In the genomic region with DNA sequence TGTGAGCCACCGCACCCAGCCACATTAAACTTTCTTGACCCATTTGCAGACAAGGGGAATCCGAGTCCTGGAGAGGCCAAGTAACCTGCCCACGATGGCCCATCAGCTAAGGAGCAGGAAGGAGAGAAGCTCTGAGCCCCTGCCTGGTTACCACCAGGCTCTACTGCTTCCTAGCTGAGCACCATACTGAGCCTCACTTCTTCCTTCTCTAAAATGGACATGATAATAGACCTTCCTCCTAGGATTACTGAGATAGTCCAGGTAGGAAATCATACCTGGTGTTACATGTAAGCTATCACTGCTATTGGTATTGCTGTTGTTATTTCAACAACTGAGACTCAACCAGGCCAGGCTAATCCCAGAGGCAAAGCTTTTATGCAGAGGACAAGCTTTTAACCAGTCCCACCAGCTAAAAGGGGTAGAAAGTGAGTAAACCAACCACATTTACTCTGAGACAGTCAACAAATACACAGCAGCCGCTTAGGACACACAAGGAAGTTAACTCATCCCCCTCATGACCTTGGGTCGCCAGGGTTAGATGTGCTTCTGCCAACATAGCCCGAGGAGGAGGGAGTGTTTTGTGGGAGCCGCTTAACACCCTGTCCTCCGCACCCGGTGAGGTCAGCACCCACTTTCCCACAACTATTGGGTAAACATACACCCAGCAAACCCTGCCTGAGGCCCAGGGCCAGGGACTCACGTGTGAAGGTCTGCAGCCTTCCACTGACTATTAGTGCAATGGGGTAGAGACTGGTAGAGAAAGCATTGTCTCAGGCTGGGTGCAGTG, we compare ENCODE assay signal across 9 cellular contexts. TPM values are rescaled to one million over a fixed set of nuclear protein-coding genes. Genes with fewer than 3 reads are reported as not detected.
DNase-seq lines count a peak whose midpoint lies in the region; TF ChIP-seq lines count a peak whose summit lies in the region.
"Had no signal": no experiment of that assay in that cellular context is flagged by ENCODE, and none has a peak within 500 bp of the region (broad histone marks: within the 10 kb centered on the region; RNA-seq: fewer than 3 reads in every experiment).

No MANE protein-coding gene starts in this region.

- no peak overlapping the region for H3K4me3 ChIP-seq in fibroblast of pulmonary artery (replicated peaks; ENCODE audit: low read depth, low read length)
- H3K4me3 ChIP-seq: prostate gland had no signal

- TF ChIP-seq CTCF in fibroblast of pulmonary artery (IDR thresholded peaks at IDR 0.05; ENCODE audit: low read length, missing control alignments) (no peak), GM13977 (IDR thresholded peaks at IDR 0.05; ENCODE audit: extremely low read depth, insufficient read depth, missing control alignments) (no peak)

- in situ Hi-C loops in GM13977 (cut with MboI; ENCODE audit: low pct_unique_long_range_greater_than_20kb, low sequenced_read_pairs, unreplicated experiment): no loop called here

- DNase-seq in HT1080 (ENCODE audit: low read depth) (peak; percentile 65), T1000 (lab: John Stamatoyannopoulos, UW) (peak; percentile 63), fibroblast of pulmonary artery (ENCODE audit: low read depth) (peak; percentile 85), stromal cell of bone marrow (ENCODE audit: low read depth) (peak; percentile 63), GM13977 (ENCODE audit: low spot score) (no peak), HuH-7 (ENCODE audit: low spot score) (no peak), NCI-H1048 (lab: John Stamatoyannopoulos, UW) (no peak)
- no peak for DNase-seq in central memory CD4-positive, alpha-beta T cell

RNA-seq across cellular contexts. Expression of gene PTGES, which starts 20.6 kb away (rescaled TPM):
- total RNA-seq in HT1080 (2014; rRNA removed; shearing (Covaris generic)): 0.10 and 0.18 TPM in 2 replicates
- 9.9 and 10.9 TPM in 2 replicates for polyA plus RNA-seq in HT1080 (2015; cell fraction: cytosol; rRNA removed)
- polyA plus RNA-seq in HT1080 (2015; cell fraction: nucleus; rRNA removed): 6.0 and 6.1 TPM in 2 replicates

RNA-seq across cellular contexts. Expression of gene TOR1B, which starts 29.5 kb away (rescaled TPM):
- 34.3 and 39.1 TPM in 2 replicates for total RNA-seq in HT1080 (2014; rRNA removed; shearing (Covaris generic))
- 39.4 and 39.9 TPM in 2 replicates for polyA plus RNA-seq in HT1080 (2015; cell fraction: cytosol; rRNA removed)
- 45.1 and 48.2 TPM in 2 replicates for polyA plus RNA-seq in HT1080 (2015; cell fraction: nucleus; rRNA removed)

RNA-seq across cellular contexts. Expression of gene TOR1A, which starts 50.5 kb away (rescaled TPM):
- total RNA-seq in HT1080 (2014; rRNA removed; shearing (Covaris generic)): 55.1 and 75.2 TPM in 2 replicates
- 73.0 and 86.0 TPM in 2 replicates for polyA plus RNA-seq in HT1080 (2015; cell fraction: cytosol; rRNA removed)
- 51.0 and 54.9 TPM in 2 replicates for polyA plus RNA-seq in HT1080 (2015; cell fraction: nucleus; rRNA removed)

Comparison
In these comparisons a context has a peak if more than half of its experiments do, and no peak if none do; other contexts are left out.
1. DNase-seq: peak in HT1080 (single experiment), T1000 (single experiment), fibroblast of pulmonary artery (single experiment) and stromal cell of bone marrow (single experiment); none in GM13977 (single experiment), HuH-7 (single experiment), central memory CD4-positive, alpha-beta T cell (single experiment) and NCI-H1048 (single experiment).